ENCODE assay signal across 20 cellular contexts in genomic region chr12:56391721-56392120, GRCh38. TPM values are rescaled to one million over a fixed set of nuclear protein-coding genes. Genes with fewer than 3 reads are reported as not detected.
"Had no signal": no experiment of that assay in that cellular context is flagged by ENCODE, and none has a peak within 500 bp of the region (broad histone marks: within the 10 kb centered on the region; RNA-seq: fewer than 3 reads in every experiment).

No MANE protein-coding gene starts in this region.

- H3K9ac ChIP-seq: SK-N-SH had no signal

- H3K9me2 ChIP-seq: SK-N-SH had no signal

- DNase-seq: KBM-7, MG63, NCI-H1092, NCI-H1105 treated with DMSO at 0.1 percent for 48 hours, NCI-H1417 treated with DMSO at 0.1 percent for 48 hours, NCI-H146, NCI-H1694 treated with DMSO at 0.1 percent for 48 hours, NCI-H1930, NCI-H2081, NCI-H2107, NCI-H2227 treated with DMSO at 0.1 percent for 48 hours, NCI-H524, NCI-H526 treated with DMSO at 0.1 percent for 48 hours, NCI-H748 treated with DMSO at 0.1 percent for 48 hours, SHP77, SK-N-SH had no signal

- H3K4me2 ChIP-seq: SK-N-SH had no signal

- H3K4me3 ChIP-seq: MG63 had no signal

- H3K27ac ChIP-seq: RWPE1 had no signal

- H3K27me3 ChIP-seq: MG63 had no signal

- H3K9me3 ChIP-seq: SK-N-SH had no signal

- H3K36me3 ChIP-seq: MG63 had no signal

RNA-seq across cellular contexts. Expression of gene APOF, which starts 29.1 kb away (rescaled TPM):
- total RNA-seq: HT-29, NCI-H460, SK-MEL-5 had no signal
